Comparison of ENCODE assay signal across 1 cellular context in genomic region chr10:100341953-100342626, GRCh38.
TF ChIP-seq lines count a peak whose summit lies in the region.

No MANE protein-coding gene starts in this region.

TF ChIP-seq in HEK293, 187 proteins besides CTCF, POLR2A, EP300 and RAD21 (continued from another document):
- TF ChIP-seq PRDM4 (tag by site-specific recombination; IDR thresholded peaks at IDR 0.05) (no peak), KLF8 (tag by site-specific recombination; IDR thresholded peaks at IDR 0.05) (no peak), GLI2 (tag by site-specific recombination; IDR thresholded peaks at IDR 0.05; ENCODE audit: borderline replicate concordance, low read depth) (no peak), KLF10 (tag by site-specific recombination; IDR thresholded peaks at IDR 0.05) (no peak), ZNF530 (tag by site-specific recombination; IDR thresholded peaks at IDR 0.05; ENCODE audit: low read depth) (no peak), ZNF585B (tag by site-specific recombination; IDR thresholded peaks at IDR 0.05) (no peak), ZNF777 (tag by site-specific recombination; IDR thresholded peaks at IDR 0.05; ENCODE audit: borderline replicate concordance) (no peak), SP3 (tag by site-specific recombination; IDR thresholded peaks at IDR 0.05) (no peak), ZNF518A (tag by site-specific recombination; conservative IDR thresholded peaks at IDR 0.05; ENCODE audit: low read depth) (no peak), ZNF184 (tag by site-specific recombination; IDR thresholded peaks at IDR 0.05) (no peak), BCL11A (tag by site-specific recombination; IDR thresholded peaks at IDR 0.05; ENCODE audit: low read depth) (no peak), ZNF148 (tag by site-specific recombination; IDR thresholded peaks at IDR 0.05; ENCODE audit: borderline replicate concordance) (no peak), ZBTB44 (tag by site-specific recombination; IDR thresholded peaks at IDR 0.05) (no peak), ZNF654 (tag by site-specific recombination; IDR thresholded peaks at IDR 0.05; ENCODE audit: low read depth) (peak; percentile 80), ZNF48 (tag by site-specific recombination; IDR thresholded peaks at IDR 0.05) (no peak), ZNF433 (tag by site-specific recombination; IDR thresholded peaks at IDR 0.05; ENCODE audit: low read depth) (no peak), REPIN1 (tag by site-specific recombination; IDR thresholded peaks at IDR 0.05; ENCODE audit: low read depth) (no peak), ZNF211 (tag by site-specific recombination; IDR thresholded peaks at IDR 0.05; ENCODE audit: low read depth) (no peak), ZNF239 (tag by site-specific recombination; IDR thresholded peaks at IDR 0.05) (no peak), ZNF18 (tag by site-specific recombination; IDR thresholded peaks at IDR 0.05) (no peak), FEZF1 (tag by site-specific recombination; IDR thresholded peaks at IDR 0.05) (no peak), ZNF23 (tag by site-specific recombination; IDR thresholded peaks at IDR 0.05; ENCODE audit: borderline replicate concordance) (no peak), ZNF677 (tag by site-specific recombination; IDR thresholded peaks at IDR 0.05) (no peak), ZNF155 (tag by site-specific recombination; IDR thresholded peaks at IDR 0.05) (no peak), ZBTB48 (tag by site-specific recombination; IDR thresholded peaks at IDR 0.05) (no peak), ZBTB1 (tag by site-specific recombination; IDR thresholded peaks at IDR 0.05) (no peak)
- TF ChIP-seq, protein P1, sequence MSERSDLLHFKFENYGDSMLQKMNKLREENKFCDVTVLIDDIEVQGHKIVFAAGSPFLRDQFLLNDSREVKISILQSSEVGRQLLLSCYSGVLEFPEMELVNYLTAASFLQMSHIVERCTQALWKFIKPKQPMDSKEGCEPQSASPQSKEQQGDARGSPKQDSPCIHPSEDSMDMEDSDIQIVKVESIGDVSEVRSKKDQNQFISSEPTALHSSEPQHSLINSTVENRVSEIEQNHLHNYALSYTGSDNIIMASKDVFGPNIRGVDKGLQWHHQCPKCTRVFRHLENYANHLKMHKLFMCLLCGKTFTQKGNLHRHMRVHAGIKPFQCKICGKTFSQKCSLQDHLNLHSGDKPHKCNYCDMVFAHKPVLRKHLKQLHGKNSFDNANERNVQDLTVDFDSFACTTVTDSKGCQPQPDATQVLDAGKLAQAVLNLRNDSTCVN (tag by site-specific recombination; optimal IDR thresholded peaks at IDR 0.05) = no peak
- TF ChIP-seq, protein P2, sequence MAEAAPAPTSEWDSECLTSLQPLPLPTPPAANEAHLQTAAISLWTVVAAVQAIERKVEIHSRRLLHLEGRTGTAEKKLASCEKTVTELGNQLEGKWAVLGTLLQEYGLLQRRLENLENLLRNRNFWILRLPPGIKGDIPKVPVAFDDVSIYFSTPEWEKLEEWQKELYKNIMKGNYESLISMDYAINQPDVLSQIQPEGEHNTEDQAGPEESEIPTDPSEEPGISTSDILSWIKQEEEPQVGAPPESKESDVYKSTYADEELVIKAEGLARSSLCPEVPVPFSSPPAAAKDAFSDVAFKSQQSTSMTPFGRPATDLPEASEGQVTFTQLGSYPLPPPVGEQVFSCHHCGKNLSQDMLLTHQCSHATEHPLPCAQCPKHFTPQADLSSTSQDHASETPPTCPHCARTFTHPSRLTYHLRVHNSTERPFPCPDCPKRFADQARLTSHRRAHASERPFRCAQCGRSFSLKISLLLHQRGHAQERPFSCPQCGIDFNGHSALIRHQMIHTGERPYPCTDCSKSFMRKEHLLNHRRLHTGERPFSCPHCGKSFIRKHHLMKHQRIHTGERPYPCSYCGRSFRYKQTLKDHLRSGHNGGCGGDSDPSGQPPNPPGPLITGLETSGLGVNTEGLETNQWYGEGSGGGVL (tag by site-specific recombination; IDR thresholded peaks at IDR 0.05) = no peak
- TF ChIP-seq, protein P3, sequence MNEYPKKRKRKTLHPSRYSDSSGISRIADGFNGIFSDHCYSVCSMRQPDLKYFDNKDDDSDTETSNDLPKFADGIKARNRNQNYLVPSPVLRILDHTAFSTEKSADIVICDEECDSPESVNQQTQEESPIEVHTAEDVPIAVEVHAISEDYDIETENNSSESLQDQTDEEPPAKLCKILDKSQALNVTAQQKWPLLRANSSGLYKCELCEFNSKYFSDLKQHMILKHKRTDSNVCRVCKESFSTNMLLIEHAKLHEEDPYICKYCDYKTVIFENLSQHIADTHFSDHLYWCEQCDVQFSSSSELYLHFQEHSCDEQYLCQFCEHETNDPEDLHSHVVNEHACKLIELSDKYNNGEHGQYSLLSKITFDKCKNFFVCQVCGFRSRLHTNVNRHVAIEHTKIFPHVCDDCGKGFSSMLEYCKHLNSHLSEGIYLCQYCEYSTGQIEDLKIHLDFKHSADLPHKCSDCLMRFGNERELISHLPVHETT (tag by site-specific recombination; IDR thresholded peaks at IDR 0.05) = no peak
TF ChIP-seq in HEK293: peak in this region for 14.
